2 cellular contexts compared by ENCODE assay signal in genomic region chr11:76654980-76655379, GRCh38.
TF ChIP-seq lines count a peak whose summit lies in the region.

No MANE protein-coding gene starts in this region.

TF ChIP-seq in liver, 16 proteins besides CTCF, POLR2A, EP300 and RAD21 (continued from another document):
- no peak for TF ChIP-seq NR2F2 (IDR thresholded peaks at IDR 0.05)
- no peak for TF ChIP-seq ATF3 (IDR thresholded peaks at IDR 0.05)
- no peak for TF ChIP-seq SP1 (IDR thresholded peaks at IDR 0.05)
- TF ChIP-seq MAX (IDR thresholded peaks at IDR 0.05): no peak
- no peak for TF ChIP-seq JUND (IDR thresholded peaks at IDR 0.05)
- TF ChIP-seq REST (IDR thresholded peaks at IDR 0.05): no peak
- TF ChIP-seq TAF1 (conservative IDR thresholded peaks at IDR 0.05): no peak
- no peak for TF ChIP-seq EGR1 (IDR thresholded peaks at IDR 0.05; ENCODE audit: low read depth in 2 of 2)
- no peak for TF ChIP-seq ZBTB33 (IDR thresholded peaks at IDR 0.05)
TF ChIP-seq in liver: peak in this region for 0.

TF ChIP-seq in HepG2, 621 proteins besides CTCF, POLR2A, EP300 and RAD21:
- TF ChIP-seq HNF1A (IDR thresholded peaks at IDR 0.05; ENCODE audit: low read depth) (no peak), HNF1A (CRISPR knock-in tag; IDR thresholded peaks at IDR 0.05; ENCODE audit: borderline replicate concordance) (no peak), CREBL2 (CRISPR knock-in tag; IDR thresholded peaks at IDR 0.05; ENCODE audit: borderline replicate concordance) (no peak), CHD2 (IDR thresholded peaks at IDR 0.05; ENCODE audit: low read depth, low read length) (no peak), IKZF4 (CRISPR knock-in tag; IDR thresholded peaks at IDR 0.05; ENCODE audit: borderline replicate concordance, low read depth, not compliant biosample characterization) (no peak), BRCA1 (CRISPR knock-in tag; IDR thresholded peaks at IDR 0.05) (no peak), ZFP1 (CRISPR knock-in tag; IDR thresholded peaks at IDR 0.05) (no peak), ZFYVE20 (CRISPR knock-in tag; IDR thresholded peaks at IDR 0.05; ENCODE audit: borderline replicate concordance, low read depth) (no peak), ZNF430 (CRISPR knock-in tag; IDR thresholded peaks at IDR 0.05) (no peak), GZF1 (CRISPR knock-in tag; IDR thresholded peaks at IDR 0.05) (no peak)
